Comparison of ENCODE assay signal across 12 cellular contexts in the genomic region with DNA sequence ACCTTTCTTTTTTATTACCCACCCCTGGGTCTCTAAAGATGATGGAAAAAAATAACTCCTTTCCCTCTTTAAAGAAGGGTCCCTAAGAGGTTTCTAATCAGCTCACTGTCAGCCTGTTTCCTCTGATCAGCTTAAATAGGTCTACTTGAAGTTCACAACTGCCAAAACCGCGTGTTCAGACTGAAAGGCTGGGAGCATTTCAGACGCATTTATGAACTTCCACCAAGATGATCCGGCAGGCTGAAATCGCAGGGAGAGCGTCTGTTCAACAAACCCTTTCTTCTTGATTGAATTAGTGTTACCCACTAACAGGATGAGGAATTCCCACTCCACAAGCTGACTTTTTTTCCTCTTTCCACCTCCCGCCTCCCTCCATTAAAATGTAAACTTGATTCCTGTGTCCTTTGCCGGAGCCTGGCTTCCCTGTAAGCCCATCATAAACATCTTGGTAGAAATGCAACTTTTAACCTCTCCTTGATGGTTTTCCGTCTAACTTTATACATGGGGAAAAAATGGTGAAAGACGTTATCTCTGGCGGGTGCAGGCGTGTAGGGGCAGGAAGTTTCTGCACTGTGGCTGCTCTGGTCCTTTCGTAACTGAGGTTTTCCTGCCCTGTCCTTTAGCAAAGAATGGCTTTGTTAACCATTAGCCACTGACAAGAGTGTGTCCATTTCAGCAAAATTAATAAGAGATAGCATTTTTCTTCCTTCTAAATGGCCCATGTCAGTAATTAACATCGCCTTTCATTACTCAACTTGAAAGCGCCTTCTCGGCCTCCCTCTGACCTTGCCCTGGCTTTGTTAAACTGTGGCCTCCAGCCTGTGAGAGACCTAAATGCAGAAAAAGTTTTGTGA.
DNase-seq lines count a peak whose midpoint lies in the region; ATAC-seq lines count a peak whose summit lies in the region.
"Had no signal": no experiment of that assay in that cellular context is flagged by ENCODE, and none has a peak within 500 bp of the region (broad histone marks: within the 10 kb centered on the region; RNA-seq: fewer than 3 reads in every experiment).

No MANE protein-coding gene starts in this region.

- no peak overlapping the region for H2AK5ac ChIP-seq in trophoblast cell (ENCODE audit: low read length)

- no peak overlapping the region for H3K18ac ChIP-seq in trophoblast cell (ENCODE audit: low read length)

- DNase-seq in RPMI7951 (ENCODE audit: low read depth) (peak; percentile 29), Right ventricle myocardium superior (no peak), trophoblast cell (no peak), DMS153 treated with DMSO at 0.1 percent for 48 hours (lab: John Stamatoyannopoulos, UW; ENCODE audit: unreplicated experiment) (no peak), NCI-H345 treated with DMSO at 0.1 percent for 48 hours (lab: John Stamatoyannopoulos, UW; ENCODE audit: unreplicated experiment) (no peak)
- DNase-seq in effector CD4-positive, alpha-beta T cell, result no peak
- DNase-seq: activated CD8-positive, alpha-beta memory T cell treated with anti-CD3 and anti-CD28 coated beads for 24 hours; NCI-H1694 treated with DMSO at 0.1 percent for 48 hours had no signal

- no peak overlapping the region for H3K4me3 ChIP-seq in trophoblast cell (ENCODE audit: low read depth, low read length)
- H3K4me3 ChIP-seq: SK-N-MC had no signal

- intact Hi-C loops in Right ventricle myocardium superior (cut with DNase I), result loop anchor here (10.0 kb wide), 1 partner anchor 123 kb away; no protein-coding TSS in a partner anchor

- no peak overlapping the region for H2AFZ ChIP-seq in trophoblast cell (ENCODE audit: insufficient read depth, low read length, poor library complexity)

- ATAC-seq in GM18909 (IDR thresholded peaks at IDR 0.05; ENCODE audit: poor library complexity, unreplicated experiment) (peak; percentile 68), Right ventricle myocardium superior (ENCODE audit: poor library complexity) (peak; percentile 60), GM21447 (IDR thresholded peaks at IDR 0.05; ENCODE audit: unreplicated experiment) (no peak)

- H3K27me3 ChIP-seq in trophoblast cell (ENCODE audit: insufficient read depth, low read length), result no peaks in the 10 kb centered on the region

- peak overlapping the region; percentile 48 for H3K27ac ChIP-seq in trophoblast cell (ENCODE audit: low read depth, low read length)
- H3K27ac ChIP-seq: C4-2B, SK-N-MC had no signal

- no peak overlapping the region for H3K14ac ChIP-seq in trophoblast cell (ENCODE audit: low read length)

- H2BK120ac ChIP-seq in trophoblast cell (ENCODE audit: insufficient read depth, low read length, poor library complexity), result peak overlapping the region; percentile 59

- peak overlapping the region; percentile 76 for H2BK12ac ChIP-seq in trophoblast cell (ENCODE audit: low read length)

- H3K4me2 ChIP-seq in trophoblast cell (ENCODE audit: low read length), result no peak overlapping the region

- no CpG with 5 or more reads among the region's 16 CpGs for WGBS in trophoblast cell (ENCODE audit: extremely low coverage, insufficient coverage, insufficient read length)

- no peak overlapping the region for H3K9ac ChIP-seq in trophoblast cell (ENCODE audit: low read length)

- peaks cover 2% of the 10 kb centered on the region for H3K79me2 ChIP-seq in trophoblast cell (ENCODE audit: control insufficient read depth, insufficient read depth, low read length, poor library complexity)

- H3K4ac ChIP-seq in trophoblast cell (ENCODE audit: low read depth, low read length), result no peak overlapping the region

- H3K79me1 ChIP-seq in trophoblast cell (ENCODE audit: low read length), result peaks cover 12% of the 10 kb centered on the region

- H3K36me3 ChIP-seq in trophoblast cell (ENCODE audit: control insufficient read depth in 1 of 2, insufficient read depth in 2 of 2, low read length in 2 of 2), result no peaks in the 10 kb centered on the region

- no peak overlapping the region for H3K23ac ChIP-seq in trophoblast cell (ENCODE audit: low read length)

- peak overlapping the region; percentile 55 for H4K91ac ChIP-seq in trophoblast cell (ENCODE audit: low read depth, low read length)

- peaks cover 12 to 18% of the 10 kb centered on the region in 2 experiments for H3K4me1 ChIP-seq in trophoblast cell (ENCODE audit: control insufficient read depth in 1 of 2, insufficient read depth in 2 of 2, low read length in 2 of 2)

- H3K9me3 ChIP-seq in trophoblast cell (ENCODE audit: insufficient read depth, low read depth, low read length), result no peaks in the 10 kb centered on the region

- peak overlapping the region; percentile 60 for H2BK5ac ChIP-seq in trophoblast cell (ENCODE audit: low read depth, low read length, poor library complexity)

- H4K8ac ChIP-seq in trophoblast cell (ENCODE audit: low read depth, low read length), result peak overlapping the region; percentile 58

- no peak overlapping the region for H4K12ac ChIP-seq in trophoblast cell (ENCODE audit: low read depth, low read length)
